7 cellular contexts compared by ENCODE assay signal in the genomic region with DNA sequence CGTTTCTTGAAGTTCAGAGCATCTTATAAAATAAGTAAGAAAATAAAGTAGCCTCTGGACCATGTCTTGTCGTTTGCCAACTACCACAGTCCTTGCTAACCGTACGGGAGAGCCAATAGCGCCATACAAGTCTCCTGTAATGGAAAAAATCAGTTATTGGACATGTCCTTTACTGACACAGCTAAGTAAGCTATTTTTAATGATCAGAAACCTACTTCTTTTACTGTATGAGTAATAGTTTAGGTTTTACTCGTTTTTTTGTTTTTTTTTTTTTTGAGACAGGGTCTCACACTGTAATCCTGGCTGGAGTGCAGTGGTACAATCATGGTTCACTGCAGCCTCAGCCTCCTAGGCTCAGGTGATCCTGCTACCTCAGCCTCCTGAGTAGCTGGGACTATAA. TPM values are rescaled to one million over a fixed set of nuclear protein-coding genes. Genes with fewer than 3 reads are reported as not detected.
DNase-seq lines count a peak whose midpoint lies in the region; ATAC-seq, FAIRE-seq and TF ChIP-seq lines count a peak whose summit lies in the region.

No MANE protein-coding gene starts in this region.

- peaks cover 0 to 31% of the 10 kb centered on the region in 2 donors for H3K36me3 ChIP-seq in thyroid gland

- H3K27ac ChIP-seq in thyroid gland, result peak overlapping the region; percentile 14 to 92 (median 78)

- H3K9me3 ChIP-seq in thyroid gland, result no peaks in the 10 kb centered on the region

- TF ChIP-seq POLR2A in thyroid gland (IDR thresholded peaks at IDR 0.05), result no peak
- TF ChIP-seq POLR2A in H54 (IDR thresholded peaks at IDR 0.05; ENCODE audit: low read depth, low read length), result no peak

- peak; percentile 21 for ATAC-seq in GM21423 (IDR thresholded peaks at IDR 0.05; ENCODE audit: unreplicated experiment)
- ATAC-seq in HG03378 (IDR thresholded peaks at IDR 0.05; ENCODE audit: unreplicated experiment), result peak; percentile 28
- ATAC-seq in left ventricle myocardium superior, result peak; percentile 46
- no peak for ATAC-seq in GM18520 (IDR thresholded peaks at IDR 0.05; ENCODE audit: unreplicated experiment)

- FAIRE-seq in H54 (lab: Jason Lieb, UNC), result no peak

- H3K27me3 ChIP-seq in thyroid gland, result no peaks in the 10 kb centered on the region

- DNase-seq in left ventricle myocardium superior (no peak), thyroid gland (no peak), H54 (ENCODE audit: insufficient read length, low spot score) (no peak), putamen (ENCODE audit: low spot score) (no peak)

- intact Hi-C loops in left ventricle myocardium superior (cut with micrococcal nuclease) (no loop called here), thyroid gland (cut with DNase I) (no loop called here)

- no peak for TF ChIP-seq CTCF in thyroid gland (IDR thresholded peaks at IDR 0.05)

- WGBS in thyroid gland, 2 donors, result 75 to 81% methylated on average over 6 of the region's 6 CpGs

- no peak overlapping the region for H3K4me3 ChIP-seq in thyroid gland (replicated peaks in 1 of 3)

- peaks cover 36 to 39% of the 10 kb centered on the region in 2 donors for H3K4me1 ChIP-seq in thyroid gland

RNA-seq across cellular contexts. Expression of a gene that starts 37.8 kb away (rescaled TPM):
- 7.8 TPM for total RNA-seq in left ventricle myocardium superior
- total RNA-seq in thyroid gland, result 10 to 100 TPM; 20.2 to 36.4 (median 25.2) TPM
